Comparison of ENCODE assay signal across 1 cellular context in the genomic region with DNA sequence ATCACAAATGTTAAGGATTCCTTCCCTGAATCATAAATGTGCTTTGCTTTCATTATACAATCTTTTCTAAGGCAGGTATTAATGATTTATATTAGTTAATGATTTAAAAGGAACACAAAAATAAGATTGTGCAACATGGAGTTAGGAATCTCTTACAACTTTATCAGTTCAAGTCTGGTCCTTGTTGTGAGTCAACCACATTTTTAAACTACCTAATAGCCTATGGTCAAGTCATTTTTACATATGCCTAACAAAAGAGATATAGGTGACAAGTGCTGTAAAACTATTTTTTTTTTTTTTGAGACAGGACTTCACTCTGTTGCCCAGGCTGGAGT.
A peak's percentile ranks its signal among the peaks of the same experiment; 100 is the strongest.
TF ChIP-seq lines count a peak whose summit lies in the region.

No MANE protein-coding gene starts in this region.

TF ChIP-seq in K562, 482 proteins besides CTCF, POLR2A, EP300 and RAD21:
- TF ChIP-seq CEBPB (tag; IDR thresholded peaks at IDR 0.05) (peak; percentile 93), CEBPG (CRISPR knock-in tag; IDR thresholded peaks at IDR 0.05) (no peak), CEBPG (tag; conservative IDR thresholded peaks at IDR 0.05 in 1 of 2, IDR thresholded peaks at IDR 0.05 in 1 of 2) (peak; percentile 77 to 81), JUNB (CRISPR knock-in tag; conservative IDR thresholded peaks at IDR 0.05) (no peak), ARID1B (IDR thresholded peaks at IDR 0.05) (peak; percentile 65; the same call in 1 of the 2 replicates), DACH1 (IDR thresholded peaks at IDR 0.05; ENCODE audit: partially characterized antibody) (peak; percentile 17), SRSF7 (optimal IDR thresholded peaks at IDR 0.05; ENCODE audit: low read depth, low read length) (no peak), SMARCC2 (IDR thresholded peaks at IDR 0.05; ENCODE audit: low read depth) (peak; percentile 30; the same call in 1 of the 2 replicates)
- TF ChIP-seq, protein P1, sequence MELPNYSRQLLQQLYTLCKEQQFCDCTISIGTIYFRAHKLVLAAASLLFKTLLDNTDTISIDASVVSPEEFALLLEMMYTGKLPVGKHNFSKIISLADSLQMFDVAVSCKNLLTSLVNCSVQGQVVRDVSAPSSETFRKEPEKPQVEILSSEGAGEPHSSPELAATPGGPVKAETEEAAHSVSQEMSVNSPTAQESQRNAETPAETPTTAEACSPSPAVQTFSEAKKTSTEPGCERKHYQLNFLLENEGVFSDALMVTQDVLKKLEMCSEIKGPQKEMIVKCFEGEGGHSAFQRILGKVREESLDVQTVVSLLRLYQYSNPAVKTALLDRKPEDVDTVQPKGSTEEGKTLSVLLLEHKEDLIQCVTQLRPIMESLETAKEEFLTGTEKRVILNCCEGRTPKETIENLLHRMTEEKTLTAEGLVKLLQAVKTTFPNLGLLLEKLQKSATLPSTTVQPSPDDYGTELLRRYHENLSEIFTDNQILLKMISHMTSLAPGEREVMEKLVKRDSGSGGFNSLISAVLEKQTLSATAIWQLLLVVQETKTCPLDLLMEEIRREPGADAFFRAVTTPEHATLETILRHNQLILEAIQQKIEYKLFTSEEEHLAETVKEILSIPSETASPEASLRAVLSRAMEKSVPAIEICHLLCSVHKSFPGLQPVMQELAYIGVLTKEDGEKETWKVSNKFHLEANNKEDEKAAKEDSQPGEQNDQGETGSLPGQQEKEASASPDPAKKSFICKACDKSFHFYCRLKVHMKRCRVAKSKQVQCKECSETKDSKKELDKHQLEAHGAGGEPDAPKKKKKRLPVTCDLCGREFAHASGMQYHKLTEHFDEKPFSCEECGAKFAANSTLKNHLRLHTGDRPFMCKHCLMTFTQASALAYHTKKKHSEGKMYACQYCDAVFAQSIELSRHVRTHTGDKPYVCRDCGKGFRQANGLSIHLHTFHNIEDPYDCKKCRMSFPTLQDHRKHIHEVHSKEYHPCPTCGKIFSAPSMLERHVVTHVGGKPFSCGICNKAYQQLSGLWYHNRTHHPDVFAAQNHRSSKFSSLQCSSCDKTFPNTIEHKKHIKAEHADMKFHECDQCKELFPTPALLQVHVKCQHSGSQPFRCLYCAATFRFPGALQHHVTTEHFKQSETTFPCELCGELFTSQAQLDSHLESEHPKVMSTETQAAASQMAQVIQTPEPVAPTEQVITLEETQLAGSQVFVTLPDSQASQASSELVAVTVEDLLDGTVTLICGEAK (IDR thresholded peaks at IDR 0.05) = peak; percentile 76
- TF ChIP-seq, protein P1 (CRISPR knock-in tag; IDR thresholded peaks at IDR 0.05) = no peak
- TF ChIP-seq, protein P2, sequence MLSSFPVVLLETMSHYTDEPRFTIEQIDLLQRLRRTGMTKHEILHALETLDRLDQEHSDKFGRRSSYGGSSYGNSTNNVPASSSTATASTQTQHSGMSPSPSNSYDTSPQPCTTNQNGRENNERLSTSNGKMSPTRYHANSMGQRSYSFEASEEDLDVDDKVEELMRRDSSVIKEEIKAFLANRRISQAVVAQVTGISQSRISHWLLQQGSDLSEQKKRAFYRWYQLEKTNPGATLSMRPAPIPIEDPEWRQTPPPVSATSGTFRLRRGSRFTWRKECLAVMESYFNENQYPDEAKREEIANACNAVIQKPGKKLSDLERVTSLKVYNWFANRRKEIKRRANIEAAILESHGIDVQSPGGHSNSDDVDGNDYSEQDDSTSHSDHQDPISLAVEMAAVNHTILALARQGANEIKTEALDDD (IDR thresholded peaks at IDR 0.05) = peak; percentile 85
